ENCODE assay signal across 15 cellular contexts in genomic region chr15:32675474-32675873, GRCh38.
DNase-seq lines count a peak whose midpoint lies in the region; FAIRE-seq and TF ChIP-seq lines count a peak whose summit lies in the region.
"Had no signal": no experiment of that assay in that cellular context is flagged by ENCODE, and none has a peak within 500 bp of the region (broad histone marks: within the 10 kb centered on the region; RNA-seq: fewer than 3 reads in every experiment).

No MANE protein-coding gene starts in this region.

- no peaks in the 10 kb centered on the region for H3K36me3 ChIP-seq in neutrophil

- no peaks in the 10 kb centered on the region for H3K9me3 ChIP-seq in neutrophil

- peaks cover 7 to 19% of the 10 kb centered on the region in 2 experiments for H3K4me1 ChIP-seq in neutrophil (ENCODE audit: control insufficient read depth in 1 of 2, insufficient read depth in 1 of 2, low read depth in 1 of 2, low read length in 1 of 2)

- TF ChIP-seq CTCF in VCaP (conservative IDR thresholded peaks at IDR 0.05), result no peak
- TF ChIP-seq CTCF in neutrophil (IDR thresholded peaks at IDR 0.05), result no peak

- peak; percentile 62 for FAIRE-seq in H54 (lab: Jason Lieb, UNC)
- FAIRE-seq: G401.6, GM12892 had no signal

- DNase-seq in H54 (ENCODE audit: insufficient read length, low spot score) (no peak), NCI-H69 (lab: John Stamatoyannopoulos, UW) (peak; percentile 25), iPS-NIHi7 (ENCODE audit: extremely low spot score) (no peak), GF-D8 (lab: John Stamatoyannopoulos, UW) (no peak), HK-2 (ENCODE audit: unreplicated experiment) (no peak)
- DNase-seq: CD4-positive, CD25-positive, alpha-beta regulatory T cell; NCI-H1930; NCI-H2171; PC-9 had no signal

- no peak for TF ChIP-seq POLR2A in H54 (IDR thresholded peaks at IDR 0.05; ENCODE audit: low read depth, low read length)

- no peak overlapping the region for H3K4me3 ChIP-seq in neutrophil (ENCODE audit: low read depth in 1 of 2, low read length in 1 of 2)
- H3K4me3 ChIP-seq: PC-9, SK-N-MC had no signal

- H3K27ac ChIP-seq in VCaP, result peak overlapping the region; percentile 73; the same call in 1 of the 2 replicates
- peak overlapping the region; percentile 42 for H3K27ac ChIP-seq in neutrophil
- H3K27ac ChIP-seq: KMS-11, PC-9, SK-N-MC had no signal

- H3K27me3 ChIP-seq in neutrophil, result no peaks in the 10 kb centered on the region
